ENCODE assay signal across 1 cellular context in genomic region chr3:10459954-10460754, GRCh38.
A peak's percentile ranks its signal among the peaks of the same experiment; 100 is the strongest.
TF ChIP-seq lines count a peak whose summit lies in the region.

No MANE protein-coding gene starts in this region.

TF ChIP-seq in K562, 482 proteins besides CTCF, POLR2A, EP300 and RAD21 (continued from another document and continues in another):
- TF ChIP-seq TBL1XR1 (IDR thresholded peaks at IDR 0.05; ENCODE audit: low read length in 2 of 2), result no peak
- no peak for TF ChIP-seq NFXL1 (CRISPR knock-in tag; IDR thresholded peaks at IDR 0.05)
- no peak for TF ChIP-seq THRAP3 (IDR thresholded peaks at IDR 0.05; ENCODE audit: borderline replicate concordance)
- no peak for TF ChIP-seq ATF4 (CRISPR knock-in tag; IDR thresholded peaks at IDR 0.05)
- TF ChIP-seq STAT6 (CRISPR knock-in tag; IDR thresholded peaks at IDR 0.05), result no peak
- no peak for TF ChIP-seq POLR2B (IDR thresholded peaks at IDR 0.05; ENCODE audit: low read depth, partially characterized antibody)
- no peak for TF ChIP-seq ZNF316 (IDR thresholded peaks at IDR 0.05)
- no peak for TF ChIP-seq ETS2 (tag; IDR thresholded peaks at IDR 0.05; ENCODE audit: borderline replicate concordance, poor library complexity, severe bottlenecking)
- no peak for TF ChIP-seq DACH1 (IDR thresholded peaks at IDR 0.05; ENCODE audit: partially characterized antibody)
- no peak for TF ChIP-seq TCF7L2 (IDR thresholded peaks at IDR 0.05; ENCODE audit: low read depth, low read length)
- peak; percentile 49; the same call in 1 of the 2 replicates for TF ChIP-seq TEAD2 (tag; IDR thresholded peaks at IDR 0.05)
- TF ChIP-seq NFE2 (IDR thresholded peaks at IDR 0.05; ENCODE audit: low read depth), result no peak
- TF ChIP-seq TARDBP (IDR thresholded peaks at IDR 0.05), result peak; percentile 80; the same call in 1 of the 2 replicates
- TF ChIP-seq LEF1 (IDR thresholded peaks at IDR 0.05), result no peak
- TF ChIP-seq GTF2E2 (tag; IDR thresholded peaks at IDR 0.05), result no peak
- TF ChIP-seq IFI16 (CRISPR knock-in tag; IDR thresholded peaks at IDR 0.05), result no peak
- no peak for TF ChIP-seq LARP7 (IDR thresholded peaks at IDR 0.05)
- TF ChIP-seq JUNB (CRISPR knock-in tag; conservative IDR thresholded peaks at IDR 0.05), result no peak
- TF ChIP-seq HOMEZ (CRISPR knock-in tag; IDR thresholded peaks at IDR 0.05), result 0 out of 2 replicates have a peak, but pooled peaks have one; percentile 39
- no peak for TF ChIP-seq CREB1 (IDR thresholded peaks at IDR 0.05)
- TF ChIP-seq CREB1 (CRISPR knock-in tag; IDR thresholded peaks at IDR 0.05), result peak; percentile 83
- TF ChIP-seq MTA2 (IDR thresholded peaks at IDR 0.05; ENCODE audit: low read depth), result no peak
- TF ChIP-seq ZBED1 (IDR thresholded peaks at IDR 0.05), result no peak
- no peak for TF ChIP-seq BCLAF1 (IDR thresholded peaks at IDR 0.05; ENCODE audit: borderline replicate concordance in 1 of 2, control insufficient read depth in 1 of 2, low read depth in 2 of 2, low read length in 1 of 2)
- TF ChIP-seq SMAD3 (CRISPR knock-in tag; conservative IDR thresholded peaks at IDR 0.05), result no peak
- no peak for TF ChIP-seq RFX5 (IDR thresholded peaks at IDR 0.05; ENCODE audit: low read depth, low read length)
- TF ChIP-seq PTTG1 (tag; IDR thresholded peaks at IDR 0.05; ENCODE audit: low read depth), result 0 out of 2 replicates have a peak, but pooled peaks have one; percentile 32
- peak; percentile 98 for TF ChIP-seq TGIF2 (CRISPR knock-in tag; IDR thresholded peaks at IDR 0.05)
- no peak for TF ChIP-seq ZNF778 (CRISPR knock-in tag; IDR thresholded peaks at IDR 0.05)
- TF ChIP-seq TEAD1 (CRISPR knock-in tag; IDR thresholded peaks at IDR 0.05), result peak; percentile 70 to 97; a peak in 3 of 4 replicates
- no peak for TF ChIP-seq ZNF324 (CRISPR knock-in tag; IDR thresholded peaks at IDR 0.05)
- no peak for TF ChIP-seq ARID1B (IDR thresholded peaks at IDR 0.05)
- no peak for TF ChIP-seq POU5F1 (IDR thresholded peaks at IDR 0.05; ENCODE audit: borderline replicate concordance, low read depth, low read length, partially characterized antibody)
- TF ChIP-seq HLTF (IDR thresholded peaks at IDR 0.05), result no peak
- no peak for TF ChIP-seq RB1 (IDR thresholded peaks at IDR 0.05; ENCODE audit: low read depth)
- peak; percentile 93; the same call in 1 of the 2 replicates for TF ChIP-seq RERE (CRISPR knock-in tag; IDR thresholded peaks at IDR 0.05; ENCODE audit: borderline replicate concordance)
- peak; percentile 72 for TF ChIP-seq USF2 (CRISPR knock-in tag; IDR thresholded peaks at IDR 0.05)
- TF ChIP-seq ZNF764 (CRISPR knock-in tag; IDR thresholded peaks at IDR 0.05; ENCODE audit: low read depth), result no peak
- peak; percentile 95 for TF ChIP-seq MAX (CRISPR knock-in tag; IDR thresholded peaks at IDR 0.05)
- TF ChIP-seq HDAC1 (IDR thresholded peaks at IDR 0.05), result peak in 1 of 2 experiments; percentile 100; a peak in 3 of 4 replicates
- TF ChIP-seq THAP12 (CRISPR knock-in tag; IDR thresholded peaks at IDR 0.05), result no peak
- TF ChIP-seq SMAD1 (IDR thresholded peaks at IDR 0.05; ENCODE audit: low read depth, low read length, partially characterized antibody), result no peak
- no peak for TF ChIP-seq TFAM (CRISPR knock-in tag; conservative IDR thresholded peaks at IDR 0.05)
- no peak for TF ChIP-seq ID3 (CRISPR knock-in tag; IDR thresholded peaks at IDR 0.05)
- TF ChIP-seq ID3 (tag; IDR thresholded peaks at IDR 0.05), result peak; percentile 75
- no peak for TF ChIP-seq PCBP1 (IDR thresholded peaks at IDR 0.05; ENCODE audit: low read depth, low read length, poor library complexity, severe bottlenecking)
- TF ChIP-seq HDAC3 (IDR thresholded peaks at IDR 0.05; ENCODE audit: borderline replicate concordance, partially characterized antibody), result no peak
- no peak for TF ChIP-seq CHD1 (IDR thresholded peaks at IDR 0.05; ENCODE audit: low read length)
